21 cellular contexts compared by ENCODE assay signal in the genomic region with DNA sequence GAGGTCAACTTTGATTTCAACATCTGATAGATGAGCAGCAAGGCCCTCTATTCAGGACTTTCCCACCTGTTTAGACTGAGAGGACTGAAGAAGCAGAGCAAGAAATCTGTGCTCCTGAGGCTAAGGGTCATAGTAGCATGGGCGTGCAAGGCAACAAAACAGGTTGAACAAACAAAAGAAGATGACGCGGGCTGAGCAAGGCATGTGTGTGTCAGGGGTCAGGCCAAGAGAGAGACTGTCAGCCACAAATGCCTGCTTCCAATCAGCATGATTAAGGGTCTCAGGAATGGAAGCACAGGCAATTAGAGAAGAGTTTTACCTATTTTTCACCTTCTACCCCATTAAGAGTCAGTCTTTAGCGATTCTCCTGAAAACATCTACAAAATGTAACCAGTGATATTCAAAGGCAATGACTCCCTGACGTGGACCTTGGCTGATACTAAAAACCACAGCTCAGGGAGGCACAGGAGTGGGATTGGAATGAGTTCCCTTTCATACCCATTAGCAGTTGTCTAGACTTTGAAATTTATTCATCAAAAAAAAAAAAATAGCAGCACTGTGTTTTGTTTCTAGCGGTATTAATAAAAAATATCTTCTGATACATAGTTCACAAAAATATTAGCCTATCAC.
DNase-seq lines count a peak whose midpoint lies in the region; ATAC-seq and TF ChIP-seq lines count a peak whose summit lies in the region.
"Had no signal": no experiment of that assay in that cellular context is flagged by ENCODE, and none has a peak within 500 bp of the region (broad histone marks: within the 10 kb centered on the region; RNA-seq: fewer than 3 reads in every experiment).

No MANE protein-coding gene starts in this region.

- ATAC-seq in RWPE2 (ENCODE audit: low read depth): peak; percentile 52; the same call in 1 of the 3 replicates
- no peak for ATAC-seq in WTC11
- ATAC-seq: activated naive CD4-positive, alpha-beta T cell treated with anti-CD3 and anti-CD28 coated beads, Interleukin-2, amount 50 U/mL, for 72 hours; stimulated activated naive CD8-positive, alpha-beta T cell treated with anti-CD3 and anti-CD28 coated beads, Interleukin-15, Interleukin-2, amounts not matched to agents 100 U/mL and 50 U/mL, for 24 hours had no signal

- H3K9me3 ChIP-seq in RWPE2 (ENCODE audit: severe bottlenecking): no peaks in the 10 kb centered on the region
- H3K9me3 ChIP-seq: breast epithelium, MG63, ovary had no signal

- H3K4me1 Mint-ChIP-seq in WTC11: no peaks in the 10 kb centered on the region
- no peaks in the 10 kb centered on the region for H3K4me1 Mint-ChIP-seq in activated T-helper 2 cell treated with anti-CD3 and anti-CD28 coated beads, Interferon-gamma antibody, Interleukin-2, Interleukin-4, amounts not matched to agents 10 μg/mL and 5 μg/mL and 100 μg/mL, durations not matched to agents 14 hours and 24 hours and 36 hours (ENCODE audit: low read depth)
- H3K4me1 Mint-ChIP-seq: activated CD4-positive, alpha-beta T cell treated with anti-CD3 and anti-CD28 coated beads, Interleukin-2, amount 10 ng/mL, durations not matched to agents 7 days and 5 days; CD8-positive, alpha-beta memory T cell had no signal

- H3K36me3 Mint-ChIP-seq in WTC11: peaks cover 23% of the 10 kb centered on the region
- H3K36me3 Mint-ChIP-seq in activated T-helper 2 cell treated with anti-CD3 and anti-CD28 coated beads, Interferon-gamma antibody, Interleukin-2, Interleukin-4, amounts not matched to agents 10 μg/mL and 5 μg/mL and 100 μg/mL, durations not matched to agents 14 hours and 24 hours and 36 hours (ENCODE audit: low read depth): no peaks in the 10 kb centered on the region
- H3K36me3 Mint-ChIP-seq: activated naive CD4-positive, alpha-beta T cell treated with anti-CD3 and anti-CD28 coated beads, Interleukin-2, amount 50 U/mL, for 72 hours; CD8-positive, alpha-beta memory T cell had no signal

- no peak overlapping the region for H3K4me3 ChIP-seq in RWPE2 (ENCODE audit: severe bottlenecking)
- H3K4me3 ChIP-seq in skeletal muscle cell (ENCODE audit: low read depth, low read length): no peak overlapping the region
- H3K4me3 ChIP-seq: breast epithelium, GM23248, MG63, ovary had no signal

- H3K36me3 ChIP-seq in RWPE2 (ENCODE audit: low read depth): no peaks in the 10 kb centered on the region
- H3K36me3 ChIP-seq: breast epithelium, MG63, ovary had no signal

- H3K9me3 Mint-ChIP-seq in WTC11: peaks cover 23% of the 10 kb centered on the region
- H3K9me3 Mint-ChIP-seq in activated T-helper 2 cell treated with anti-CD3 and anti-CD28 coated beads, Interferon-gamma antibody, Interleukin-2, Interleukin-4, amounts not matched to agents 10 μg/mL and 5 μg/mL and 100 μg/mL, durations not matched to agents 14 hours and 24 hours and 36 hours: no peaks in the 10 kb centered on the region
- H3K9me3 Mint-ChIP-seq: activated CD4-positive, alpha-beta T cell treated with anti-CD3 and anti-CD28 coated beads, Interleukin-2, amount 10 ng/mL, durations not matched to agents 7 days and 5 days; activated naive CD4-positive, alpha-beta T cell treated with anti-CD3 and anti-CD28 coated beads, Interleukin-2, amount 50 U/mL, for 72 hours had no signal

- no peak overlapping the region for H3K4me3 Mint-ChIP-seq in WTC11
- no peak overlapping the region for H3K4me3 Mint-ChIP-seq in activated T-helper 2 cell treated with anti-CD3 and anti-CD28 coated beads, Interferon-gamma antibody, Interleukin-2, Interleukin-4, amounts not matched to agents 10 μg/mL and 5 μg/mL and 100 μg/mL, durations not matched to agents 14 hours and 24 hours and 36 hours (ENCODE audit: low read depth)
- H3K4me3 Mint-ChIP-seq: activated CD4-positive, alpha-beta T cell treated with anti-CD3 and anti-CD28 coated beads, Interleukin-2, amount 10 ng/mL, durations not matched to agents 7 days and 5 days; CD8-positive, alpha-beta memory T cell had no signal

- DNase-seq in HCEC 1CT (peak; percentile 20), RWPE2 (ENCODE audit: low spot score) (no peak), islet precursor cell (peak; percentile 78), skeletal muscle cell (ENCODE audit: low read depth) (peak; percentile 8), WTC11 (ENCODE audit: low spot score) (no peak), T-helper 9 cell (no peak), DMS 273 (lab: John Stamatoyannopoulos, UW; ENCODE audit: unreplicated experiment) (no peak)
- no peak for DNase-seq in activated T-helper 2 cell treated with anti-CD3 and anti-CD28 coated beads, Interferon-gamma antibody, Interleukin-2, Interleukin-4, amounts not matched to agents 10 μg/mL and 5 μg/mL and 100 μg/mL, durations not matched to agents 14 hours and 24 hours and 36 hours (ENCODE audit: low spot score)
- DNase-seq: activated CD4-positive, alpha-beta T cell treated with anti-CD3 and anti-CD28 coated beads, Interleukin-2, amount 10 ng/mL, durations not matched to agents 7 days and 5 days; CD8-positive, alpha-beta memory T cell; GDM1; GM23248; kidney; MG63; NCI-H1694 treated with DMSO at 0.1 percent for 48 hours; NCI-H446 treated with DMSO at 0.1 percent for 48 hours; ovary; stimulated activated CD4-positive, alpha-beta T cell treated with anti-CD3 and anti-CD28 coated beads, Interleukin-12 subunit alpha, Interleukin-12 subunit beta, amount 100 ng/mL, for 4 hours; stimulated activated naive CD8-positive, alpha-beta T cell treated with anti-CD3 and anti-CD28 coated beads, Interleukin-15, Interleukin-2, amounts not matched to agents 100 U/mL and 50 U/mL, for 24 hours had no signal

- CTCF ChIA-PET in WTC11 (lab: Charles Lee): interaction anchor here (1.1 to 1.5 kb wide), 2 partner anchors 84 to 228 kb away, joined by 4 to 5 read pairs; no protein-coding TSS in a partner anchor

- no peak for TF ChIP-seq CTCF in RWPE2 (IDR thresholded peaks at IDR 0.05; ENCODE audit: poor library complexity, severe bottlenecking)
- no peak for TF ChIP-seq CTCF in WTC11 (IDR thresholded peaks at IDR 0.05)

- no peak overlapping the region for H3K27ac ChIP-seq in RWPE2 (ENCODE audit: poor library complexity, severe bottlenecking)
- H3K27ac ChIP-seq: breast epithelium, GM23248, ovary had no signal

- H3K27ac Mint-ChIP-seq in WTC11: no peak overlapping the region
- H3K27ac Mint-ChIP-seq in activated T-helper 2 cell treated with anti-CD3 and anti-CD28 coated beads, Interferon-gamma antibody, Interleukin-2, Interleukin-4, amounts not matched to agents 10 μg/mL and 5 μg/mL and 100 μg/mL, durations not matched to agents 14 hours and 24 hours and 36 hours: no peak overlapping the region
- H3K27ac Mint-ChIP-seq: activated CD4-positive, alpha-beta T cell treated with anti-CD3 and anti-CD28 coated beads, Interleukin-2, amount 10 ng/mL, durations not matched to agents 7 days and 5 days; activated naive CD4-positive, alpha-beta T cell treated with anti-CD3 and anti-CD28 coated beads, Interleukin-2, amount 50 U/mL, for 72 hours; CD8-positive, alpha-beta memory T cell had no signal

- POLR2A ChIA-PET in WTC11 (lab: Charles Lee): no interaction called here

- H3K4me1 ChIP-seq in RWPE2 (ENCODE audit: insufficient read depth, poor library complexity, severe bottlenecking): no peaks in the 10 kb centered on the region
- H3K4me1 ChIP-seq: breast epithelium had no signal

- no peaks in the 10 kb centered on the region for H3K27me3 ChIP-seq in RWPE2 (ENCODE audit: insufficient read depth, poor library complexity, severe bottlenecking)
- H3K27me3 ChIP-seq: breast epithelium, MG63, ovary had no signal

- no peaks in the 10 kb centered on the region for H3K27me3 Mint-ChIP-seq in WTC11 (ENCODE audit: low read depth)
- H3K27me3 Mint-ChIP-seq in activated T-helper 2 cell treated with anti-CD3 and anti-CD28 coated beads, Interferon-gamma antibody, Interleukin-2, Interleukin-4, amounts not matched to agents 10 μg/mL and 5 μg/mL and 100 μg/mL, durations not matched to agents 14 hours and 24 hours and 36 hours (ENCODE audit: low read depth): peaks cover 13% of the 10 kb centered on the region
- H3K27me3 Mint-ChIP-seq: activated CD4-positive, alpha-beta T cell treated with anti-CD3 and anti-CD28 coated beads, Interleukin-2, amount 10 ng/mL, durations not matched to agents 7 days and 5 days had no signal

- intact Hi-C loops in activated T-helper 2 cell treated with anti-CD3 and anti-CD28 coated beads, Interferon-gamma antibody, Interleukin-2, Interleukin-4, amounts not matched to agents 10 μg/mL and 5 μg/mL and 100 μg/mL, durations not matched to agents 14 hours and 24 hours and 36 hours (cut with micrococcal nuclease): loop anchor here (2.0 kb wide), 1 partner anchor 280 kb away; no protein-coding TSS in a partner anchor

TF ChIP-seq in WTC11, 78 proteins besides CTCF, POLR2A, EP300 and RAD21 (continues in another document):
- TF ChIP-seq JUN (CRISPR knock-in tag; IDR thresholded peaks at IDR 0.05) (no peak), KAT7 (CRISPR knock-in tag; IDR thresholded peaks at IDR 0.05; ENCODE audit: borderline replicate concordance) (no peak), GRHL2 (CRISPR knock-in tag; IDR thresholded peaks at IDR 0.05; ENCODE audit: insufficient replicate concordance, severe bottlenecking) (no peak), TEAD4 (CRISPR knock-in tag; IDR thresholded peaks at IDR 0.05) (no peak), NR2C2 (CRISPR knock-in tag; IDR thresholded peaks at IDR 0.05) (no peak), SMAD3 (CRISPR knock-in tag; IDR thresholded peaks at IDR 0.05; ENCODE audit: borderline replicate concordance) (no peak), ZNF416 (CRISPR knock-in tag; IDR thresholded peaks at IDR 0.05) (no peak)
- TF ChIP-seq, protein P1, sequence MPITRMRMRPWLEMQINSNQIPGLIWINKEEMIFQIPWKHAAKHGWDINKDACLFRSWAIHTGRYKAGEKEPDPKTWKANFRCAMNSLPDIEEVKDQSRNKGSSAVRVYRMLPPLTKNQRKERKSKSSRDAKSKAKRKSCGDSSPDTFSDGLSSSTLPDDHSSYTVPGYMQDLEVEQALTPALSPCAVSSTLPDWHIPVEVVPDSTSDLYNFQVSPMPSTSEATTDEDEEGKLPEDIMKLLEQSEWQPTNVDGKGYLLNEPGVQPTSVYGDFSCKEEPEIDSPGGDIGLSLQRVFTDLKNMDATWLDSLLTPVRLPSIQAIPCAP (CRISPR knock-in tag; IDR thresholded peaks at IDR 0.05): no peak
- TF ChIP-seq, protein P2, sequence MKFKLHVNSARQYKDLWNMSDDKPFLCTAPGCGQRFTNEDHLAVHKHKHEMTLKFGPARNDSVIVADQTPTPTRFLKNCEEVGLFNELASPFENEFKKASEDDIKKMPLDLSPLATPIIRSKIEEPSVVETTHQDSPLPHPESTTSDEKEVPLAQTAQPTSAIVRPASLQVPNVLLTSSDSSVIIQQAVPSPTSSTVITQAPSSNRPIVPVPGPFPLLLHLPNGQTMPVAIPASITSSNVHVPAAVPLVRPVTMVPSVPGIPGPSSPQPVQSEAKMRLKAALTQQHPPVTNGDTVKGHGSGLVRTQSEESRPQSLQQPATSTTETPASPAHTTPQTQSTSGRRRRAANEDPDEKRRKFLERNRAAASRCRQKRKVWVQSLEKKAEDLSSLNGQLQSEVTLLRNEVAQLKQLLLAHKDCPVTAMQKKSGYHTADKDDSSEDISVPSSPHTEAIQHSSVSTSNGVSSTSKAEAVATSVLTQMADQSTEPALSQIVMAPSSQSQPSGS (CRISPR knock-in tag; IDR thresholded peaks at IDR 0.05; ENCODE audit: borderline replicate concordance, low read depth): no peak

Comparison
In these comparisons a context has a peak if more than half of its experiments do, and no peak if none do; other contexts are left out.
1. DNase-seq: peak in HCEC 1CT (single experiment), islet precursor cell (single experiment) and skeletal muscle cell (single experiment); none in RWPE2 (single experiment), WTC11 (single experiment), T-helper 9 cell (single experiment), activated T-helper 2 cell treated with anti-CD3 and anti-CD28 coated beads, Interferon-gamma antibody, Interleukin-2, Interleukin-4, amounts not matched to agents 10 μg/mL and 5 μg/mL and 100 μg/mL, durations not matched to agents 14 hours and 24 hours and 36 hours (single experiment) and DMS 273 (single experiment).